8 cellular contexts compared by ENCODE assay signal in the genomic region with DNA sequence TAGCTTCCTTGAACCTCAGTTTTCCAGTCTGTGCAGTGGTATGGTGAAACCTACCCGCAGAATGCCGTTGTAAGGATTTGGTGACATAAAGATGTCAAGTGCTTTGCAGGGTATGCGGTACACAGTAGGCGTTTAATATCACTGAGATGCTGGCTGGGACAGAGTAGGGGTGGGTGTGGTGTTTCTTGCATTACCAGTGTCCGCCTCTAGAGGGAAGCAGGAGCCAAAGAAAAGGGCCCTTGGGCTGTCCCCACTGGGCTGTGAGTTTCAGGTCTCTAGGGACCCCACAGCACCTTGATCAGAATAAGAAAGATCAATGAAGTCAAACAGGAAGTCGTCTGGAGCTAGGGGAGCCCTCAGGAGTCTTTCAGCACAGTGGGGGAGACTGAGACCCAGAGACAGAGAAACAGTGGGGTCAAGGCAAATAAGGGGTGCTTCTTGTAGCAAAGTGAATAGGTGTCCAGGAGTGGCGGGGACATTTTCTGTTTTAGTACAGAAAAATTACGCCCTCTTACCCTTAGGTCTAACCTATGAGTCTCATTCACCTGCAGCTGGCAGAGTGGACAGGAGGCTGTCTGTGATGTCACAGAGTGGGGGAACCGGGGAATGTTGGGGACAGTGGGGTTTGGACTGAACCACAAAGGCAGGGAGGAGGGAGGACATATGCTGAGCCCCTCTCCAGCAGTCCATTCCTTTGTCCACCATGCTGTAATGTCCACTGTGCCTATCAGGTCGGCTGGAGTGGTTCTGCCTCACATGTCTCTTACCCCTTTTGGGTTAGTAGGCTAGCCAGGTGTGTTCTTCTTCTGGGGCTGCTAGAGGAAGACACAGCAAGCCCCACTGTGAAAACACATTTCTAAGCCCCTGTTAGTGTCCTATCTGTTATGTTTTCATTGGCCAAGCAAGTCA. TPM values are rescaled to one million over a fixed set of nuclear protein-coding genes. Genes with fewer than 3 reads are reported as not detected.
DNase-seq lines count a peak whose midpoint lies in the region; ATAC-seq and TF ChIP-seq lines count a peak whose summit lies in the region.
"Had no signal": no experiment of that assay in that cellular context is flagged by ENCODE, and none has a peak within 500 bp of the region (broad histone marks: within the 10 kb centered on the region; RNA-seq: fewer than 3 reads in every experiment).

No MANE protein-coding gene starts in this region.

- peaks cover 12% of the 10 kb centered on the region for H3K27me3 Mint-ChIP-seq in activated CD4-positive, alpha-beta memory T cell treated with anti-CD3 and anti-CD28 coated beads, Interleukin-2, amount 10 ng/mL, durations not matched to agents 7 days and 5 days
- peaks cover 25 to 31% of the 10 kb centered on the region in 2 donors for H3K27me3 Mint-ChIP-seq in effector memory CD8-positive, alpha-beta T cell
- H3K27me3 Mint-ChIP-seq in naive B cell: peaks cover 0 to 5% (median 0%) of the 10 kb centered on the region in 3 donors

- H3K9me2 ChIP-seq in HCT116 (ENCODE audit: insufficient read depth): no peaks in the 10 kb centered on the region

- ATAC-seq in HCT116 (peak; percentile 96), naive B cell (ENCODE audit: low read depth in 2 of 2) (peak; percentile 81 to 87)
- ATAC-seq in effector memory CD8-positive, alpha-beta T cell (replicated peaks): peak; percentile 84
- ATAC-seq in stimulated activated naive CD8-positive, alpha-beta T cell treated with anti-CD3 and anti-CD28 coated beads, Interleukin-15, Interleukin-2, amounts not matched to agents 100 U/mL and 50 U/mL, for 24 hours: peak; percentile 90

- H3K9me3 Mint-ChIP-seq in activated CD4-positive, alpha-beta memory T cell treated with anti-CD3 and anti-CD28 coated beads, Interleukin-2, amount 10 ng/mL, durations not matched to agents 7 days and 5 days: no peaks in the 10 kb centered on the region
- no peaks in the 10 kb centered on the region for H3K9me3 Mint-ChIP-seq in effector memory CD8-positive, alpha-beta T cell
- H3K9me3 Mint-ChIP-seq in naive B cell: no peaks in the 10 kb centered on the region

- H4K20me1 ChIP-seq in HCT116 (ENCODE audit: insufficient read depth): no peaks in the 10 kb centered on the region

- RAD21 ChIA-PET in HCT116 (lab: Charles Lee; ENCODE audit: low non-redundant PET in 1 of 2, low total read pairs in 2 of 2, uncharacterized antibody in 2 of 2, unreplicated experiment in 2 of 2): no interaction called here

- no peaks in the 10 kb centered on the region for H3K36me3 ChIP-seq in HCT116 (ENCODE audit: control insufficient read depth in 1 of 2, insufficient read depth in 2 of 2, low read length in 2 of 2)

- no peak overlapping the region for H3K27ac ChIP-seq in HCT116 (ENCODE audit: low read depth, low read length)
- H3K27ac ChIP-seq: epithelial cell of prostate had no signal

- no peak for TF ChIP-seq POLR2A in HCT116 (IDR thresholded peaks at IDR 0.05; ENCODE audit: borderline replicate concordance, extremely low read depth, insufficient read depth, insufficient read length)

- H2AFZ ChIP-seq in HCT116 (ENCODE audit: low read depth, low read length, poor library complexity, severe bottlenecking): no peak overlapping the region

- peaks cover 18% of the 10 kb centered on the region; the same call in 1 of the 2 replicates for H3K27me3 ChIP-seq in HCT116 (ENCODE audit: insufficient read depth, low read length)

- no peak overlapping the region for H3K4me3 Mint-ChIP-seq in activated CD4-positive, alpha-beta memory T cell treated with anti-CD3 and anti-CD28 coated beads, Interleukin-2, amount 10 ng/mL, durations not matched to agents 7 days and 5 days
- H3K4me3 Mint-ChIP-seq in effector memory CD8-positive, alpha-beta T cell: no peak overlapping the region
- no peak overlapping the region for H3K4me3 Mint-ChIP-seq in naive B cell

- no peaks in the 10 kb centered on the region for H3K79me2 ChIP-seq in HCT116 (ENCODE audit: insufficient read depth, low read length)

- CTCF ChIA-PET in HCT116 (lab: Charles Lee): interaction anchor here (0.7 to 1.7 kb wide), 8 partner anchors 9 to 352 kb away, joined by 3 to 7 read pairs (median 3); no protein-coding TSS in a partner anchor
- CTCF ChIA-PET in activated CD4-positive, alpha-beta memory T cell treated with anti-CD3 and anti-CD28 coated beads, Interleukin-2, amount 10 ng/mL, durations not matched to agents 7 days and 5 days (lab: Charles Lee): interaction anchor here (0.6 to 2.3 kb wide), 17 partner anchors 9 to 863 kb away, joined by 3 to 10 read pairs (median 4); a partner anchor contains a TSS

- peak; percentile 82 for TF ChIP-seq RAD21 in HCT116 (IDR thresholded peaks at IDR 0.05; ENCODE audit: low read depth)

- H3K4me2 ChIP-seq in HCT116 (ENCODE audit: low read length): no peak overlapping the region

- no peaks in the 10 kb centered on the region for H3K4me1 Mint-ChIP-seq in activated CD4-positive, alpha-beta memory T cell treated with anti-CD3 and anti-CD28 coated beads, Interleukin-2, amount 10 ng/mL, durations not matched to agents 7 days and 5 days
- H3K4me1 Mint-ChIP-seq in effector memory CD8-positive, alpha-beta T cell (ENCODE audit: low read depth in 2 of 2): peaks cover 0 to 2% of the 10 kb centered on the region in 2 donors
- H3K4me1 Mint-ChIP-seq in naive B cell: peaks cover 5 to 13% (median 6%) of the 10 kb centered on the region in 3 donors

- H3K9me3 ChIP-seq in HCT116 (ENCODE audit: control insufficient read depth in 1 of 2, insufficient read depth in 1 of 2, low read depth in 1 of 2, low read length in 2 of 2): no peaks in the 10 kb centered on the region

- H3K4me3 ChIP-seq in GM12864 (ENCODE audit: low read depth, low read length): no peak overlapping the region
- no peak overlapping the region for H3K4me3 ChIP-seq in HCT116 (replicated peaks in 1 of 2; ENCODE audit: low read depth in 1 of 2, low read length in 2 of 2)

- no peak overlapping the region for H3K9ac ChIP-seq in HCT116 (ENCODE audit: low read length)

- H3K4me1 ChIP-seq in HCT116 (ENCODE audit: control insufficient read depth in 1 of 2, insufficient read depth in 2 of 2, low read length in 2 of 2): no peaks in the 10 kb centered on the region

- DNase-seq in GM12864 (ENCODE audit: low read depth) (no peak), HCT116 (ENCODE audit: low read depth, low spot score) (no peak), NCI-H1092 treated with DMSO at 0.1 percent for 48 hours (lab: John Stamatoyannopoulos, UW) (peak; percentile 14), naive B cell (peak; percentile 50)
- DNase-seq in activated CD4-positive, alpha-beta memory T cell treated with anti-CD3 and anti-CD28 coated beads, Interleukin-2, amount 10 ng/mL, durations not matched to agents 7 days and 5 days: peak; percentile 68
- peak; percentile 63 to 70 (median 63) for DNase-seq in effector memory CD8-positive, alpha-beta T cell
- peak; percentile 81 for DNase-seq in stimulated activated naive CD8-positive, alpha-beta T cell treated with anti-CD3 and anti-CD28 coated beads, Interleukin-15, Interleukin-2, amounts not matched to agents 100 U/mL and 50 U/mL, for 24 hours

- no peak overlapping the region for H3K27ac Mint-ChIP-seq in activated CD4-positive, alpha-beta memory T cell treated with anti-CD3 and anti-CD28 coated beads, Interleukin-2, amount 10 ng/mL, durations not matched to agents 7 days and 5 days
- no peak overlapping the region for H3K27ac Mint-ChIP-seq in effector memory CD8-positive, alpha-beta T cell
- H3K27ac Mint-ChIP-seq in naive B cell: peak overlapping the region in 3 of 6 donors; percentile 52 to 87 (median 64)

- BruUV-seq in HCT116 (replicated peaks; lab: Mats Ljungman, UMichigan): no TSS peak

- TF ChIP-seq CTCF in GM12864 (IDR thresholded peaks at IDR 0.05; ENCODE audit: low read depth, low read length, missing control alignments): peak; percentile 92
- TF ChIP-seq CTCF in HCT116 (IDR thresholded peaks at IDR 0.05 in 2 of 3, conservative IDR thresholded peaks at IDR 0.05 in 1 of 3; ENCODE audit: borderline replicate concordance in 1 of 3, insufficient read depth in 1 of 3, low read depth in 2 of 3, low read length in 2 of 3): peak; percentile 74 to 89 (median 86)

- intact Hi-C loops in HCT116 (cut with micrococcal nuclease): loop anchor here (1.0 kb wide), 3 partner anchors 245 to 352 kb away; no protein-coding TSS in a partner anchor

- POLR2A ChIA-PET in HCT116 (lab: Charles Lee): no interaction called here
- POLR2A ChIA-PET in activated CD4-positive, alpha-beta memory T cell treated with anti-CD3 and anti-CD28 coated beads, Interleukin-2, amount 10 ng/mL, durations not matched to agents 7 days and 5 days (lab: Charles Lee): no interaction called here

- no peaks in the 10 kb centered on the region for H3K36me3 Mint-ChIP-seq in activated CD4-positive, alpha-beta memory T cell treated with anti-CD3 and anti-CD28 coated beads, Interleukin-2, amount 10 ng/mL, durations not matched to agents 7 days and 5 days (ENCODE audit: low read depth)
- H3K36me3 Mint-ChIP-seq in effector memory CD8-positive, alpha-beta T cell (ENCODE audit: insufficient read depth): no peaks in the 10 kb centered on the region
- peaks cover 9 to 10% of the 10 kb centered on the region in 2 donors for H3K36me3 Mint-ChIP-seq in naive B cell

TF ChIP-seq in HCT116, 20 proteins besides CTCF, POLR2A, EP300 and RAD21 (continues in another document):
- TF ChIP-seq EZH2 (IDR thresholded peaks at IDR 0.05) (no peak), JUND (IDR thresholded peaks at IDR 0.05) (no peak), TCF7L2 (IDR thresholded peaks at IDR 0.05; ENCODE audit: borderline replicate concordance, extremely low read depth, insufficient read depth, insufficient read length) (no peak), CBX3 (IDR thresholded peaks at IDR 0.05; ENCODE audit: low read depth) (no peak; the same call in 1 of the 2 replicates), ZFX (IDR thresholded peaks at IDR 0.05) (no peak)
- TF ChIP-seq, protein P1, sequence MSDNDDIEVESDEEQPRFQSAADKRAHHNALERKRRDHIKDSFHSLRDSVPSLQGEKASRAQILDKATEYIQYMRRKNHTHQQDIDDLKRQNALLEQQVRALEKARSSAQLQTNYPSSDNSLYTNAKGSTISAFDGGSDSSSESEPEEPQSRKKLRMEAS (IDR thresholded peaks at IDR 0.05): no peak

RNA-seq across cellular contexts. Expression of a gene that starts 4.7 kb away (rescaled TPM):
- total RNA-seq in HCT116 (2021; ENCODE audit: unreplicated experiment): not detected
- polyA plus RNA-seq in HCT116 (2012): not detected in 2 replicates
- not detected for total RNA-seq in activated CD4-positive, alpha-beta memory T cell treated with anti-CD3 and anti-CD28 coated beads, Interleukin-2, amount 10 ng/mL, durations not matched to agents 7 days and 5 days
- not detected for polyA plus RNA-seq in naive B cell (ENCODE audit: low read depth in 6 of 6)

RNA-seq across cellular contexts. Expression of a gene that starts 19.7 kb away (rescaled TPM):
- not detected for total RNA-seq in HCT116 (2021; ENCODE audit: unreplicated experiment)
- polyA plus RNA-seq in HCT116 (2012): not detected in 2 replicates
- total RNA-seq in activated CD4-positive, alpha-beta memory T cell treated with anti-CD3 and anti-CD28 coated beads, Interleukin-2, amount 10 ng/mL, durations not matched to agents 7 days and 5 days: 1 to 10 TPM in 1 of 2 experiments, under 1 TPM in 1; 0.48 to 1.5 TPM
- not detected for polyA plus RNA-seq in naive B cell (ENCODE audit: low read depth in 6 of 6)

RNA-seq across cellular contexts. Expression of a gene that starts 51.2 kb away (rescaled TPM):
- total RNA-seq in HCT116 (2021; ENCODE audit: unreplicated experiment): 9.5 TPM
- 7.8 and 9.1 TPM in 2 replicates for polyA plus RNA-seq in HCT116 (2012)
- total RNA-seq in activated CD4-positive, alpha-beta memory T cell treated with anti-CD3 and anti-CD28 coated beads, Interleukin-2, amount 10 ng/mL, durations not matched to agents 7 days and 5 days: 10 to 100 TPM; 18.1 to 20.1 TPM
- 10 to 100 TPM; 26.4 to 43.7 (median 32.0) TPM for polyA plus RNA-seq in naive B cell (ENCODE audit: low read depth in 6 of 6)

Comparison
In these comparisons a context has a peak if more than half of its experiments do, and no peak if none do; other contexts are left out.
1. DNase-seq: peak in NCI-H1092 treated with DMSO at 0.1 percent for 48 hours (single experiment), activated CD4-positive, alpha-beta memory T cell treated with anti-CD3 and anti-CD28 coated beads, Interleukin-2, amount 10 ng/mL, durations not matched to agents 7 days and 5 days (single experiment), effector memory CD8-positive, alpha-beta T cell (3 of 3), naive B cell (single experiment) and stimulated activated naive CD8-positive, alpha-beta T cell treated with anti-CD3 and anti-CD28 coated beads, Interleukin-15, Interleukin-2, amounts not matched to agents 100 U/mL and 50 U/mL, for 24 hours (single experiment); none in GM12864 (single experiment) and HCT116 (single experiment).
2. Peak in every context shown above with its lines, with median percentiles within 50 percentile points of each other: ATAC-seq.